In the genomic region with DNA sequence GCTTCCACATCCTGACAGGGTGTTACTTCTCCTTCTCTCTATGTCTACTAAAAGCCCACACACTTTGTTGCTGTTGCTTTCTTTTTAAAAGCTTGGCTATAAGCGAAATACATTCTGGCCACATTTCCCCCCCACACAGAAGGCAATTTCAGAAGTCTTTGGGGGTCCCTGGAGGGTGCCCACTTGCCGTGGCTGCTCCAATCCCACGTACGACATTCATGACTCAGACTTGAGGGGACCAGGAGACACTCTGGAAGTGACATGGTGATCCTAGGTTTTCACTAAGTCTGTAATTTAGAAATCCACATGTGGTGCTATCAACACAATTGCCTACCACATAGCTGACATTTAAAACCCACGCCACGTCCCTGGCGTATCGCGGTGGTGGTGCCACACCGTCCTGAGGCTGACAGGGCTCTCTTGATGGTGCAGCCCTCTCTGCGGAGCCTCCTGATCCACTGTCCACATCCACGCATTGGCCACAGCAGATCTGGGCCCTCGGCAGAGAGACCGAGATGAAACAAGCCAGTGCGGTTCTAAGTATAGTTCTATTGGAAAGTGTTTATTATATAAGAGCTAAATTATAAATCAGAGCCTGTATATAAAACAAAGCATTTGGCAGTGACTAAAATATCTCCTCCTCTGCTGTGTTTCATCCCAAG, we compare ENCODE assay signal across 21 cellular contexts. TPM values are rescaled to one million over a fixed set of nuclear protein-coding genes. Genes with fewer than 3 reads are reported as not detected.
DNase-seq lines count a peak whose midpoint lies in the region; ATAC-seq and TF ChIP-seq lines count a peak whose summit lies in the region.
"Had no signal": no experiment of that assay in that cellular context is flagged by ENCODE, and none has a peak within 500 bp of the region (broad histone marks: within the 10 kb centered on the region; RNA-seq: fewer than 3 reads in every experiment).

No MANE protein-coding gene starts in this region.

- WGBS in right cardiac atrium: 94% methylated on average over 15 of the region's 15 CpGs
- 90 to 96% (median 95%) methylated on average over 15 of the region's 15 CpGs for WGBS in spleen, 5 donors

- H3K27me3 Mint-ChIP-seq in CD8-positive, alpha-beta T cell (ENCODE audit: low read depth): peaks cover 2% of the 10 kb centered on the region

- no peaks in the 10 kb centered on the region for H3K27me3 ChIP-seq in right cardiac atrium (ENCODE audit: control insufficient read depth, insufficient read depth)
- no peaks in the 10 kb centered on the region for H3K27me3 ChIP-seq in spleen (replicated peaks in 1 of 7)
- H3K27me3 ChIP-seq in vagina: no peaks in the 10 kb centered on the region
- no peaks in the 10 kb centered on the region for H3K27me3 ChIP-seq in CD8-positive, alpha-beta T cell (ENCODE audit: insufficient read depth, low read length)

- TF ChIP-seq POLR2A in spleen (IDR thresholded peaks at IDR 0.05) (no peak), vagina (IDR thresholded peaks at IDR 0.05) (no peak)

- no peak for TF ChIP-seq CTCF in spleen (IDR thresholded peaks at IDR 0.05 in 8 of 11, conservative IDR thresholded peaks at IDR 0.05 in 3 of 11)
- no peak for TF ChIP-seq CTCF in vagina (IDR thresholded peaks at IDR 0.05)
- TF ChIP-seq CTCF in CD8-positive, alpha-beta T cell (IDR thresholded peaks at IDR 0.05): no peak

- H3K36me3 ChIP-seq in spleen (no peaks in the 10 kb centered on the region), vagina (no peaks in the 10 kb centered on the region)
- no peaks in the 10 kb centered on the region for H3K36me3 ChIP-seq in CD8-positive, alpha-beta T cell (ENCODE audit: insufficient read depth, low read length)

- H3K4me1 Mint-ChIP-seq in CD8-positive, alpha-beta T cell (ENCODE audit: low read depth): no peaks in the 10 kb centered on the region

- H3K4me3 ChIP-seq in right cardiac atrium (ENCODE audit: low read length): no peak overlapping the region
- no peak overlapping the region for H3K4me3 ChIP-seq in spleen
- H3K4me3 ChIP-seq in vagina: no peak overlapping the region
- H3K4me3 ChIP-seq in CD8-positive, alpha-beta T cell (ENCODE audit: low read depth, low read length): no peak overlapping the region
- H3K4me3 ChIP-seq: GM23338 had no signal

- H3K9me3 Mint-ChIP-seq in CD8-positive, alpha-beta T cell: peaks cover 4% of the 10 kb centered on the region

- POLR2A ChIA-PET in CD8-positive, alpha-beta T cell (lab: Charles Lee): no interaction called here

- H3K9me3 ChIP-seq in right cardiac atrium (ENCODE audit: control insufficient read depth, low read length): no peaks in the 10 kb centered on the region
- H3K9me3 ChIP-seq in spleen: peaks cover 0 to 16% (median 7%) of the 10 kb centered on the region in 8 donors
- H3K9me3 ChIP-seq in vagina: no peaks in the 10 kb centered on the region
- no peaks in the 10 kb centered on the region for H3K9me3 ChIP-seq in CD8-positive, alpha-beta T cell (ENCODE audit: low read length)

- intact Hi-C loops in cardiac septum (cut with DNase I) (no loop called here), right cardiac atrium (cut with DNase I) (loop anchor here in 1 of 4 donors (10.0 kb wide), 1 partner anchor 113 kb away; no protein-coding TSS in a partner anchor), spleen (cut with DNase I; ENCODE audit: low total_unique reads) (no loop called here), vagina (cut with DNase I) (loop anchor here (10.0 kb wide), 1 partner anchor 113 kb away; no protein-coding TSS in a partner anchor)
- intact Hi-C loops in CD8-positive, alpha-beta T cell (cut with DNase I, micrococcal nuclease): no loop called here

- CTCF ChIA-PET in CD8-positive, alpha-beta T cell (lab: Charles Lee): no interaction called here

- H3K4me1 ChIP-seq in right cardiac atrium (ENCODE audit: control insufficient read depth, insufficient read depth, low read length) (no peaks in the 10 kb centered on the region), spleen (peaks cover 0 to 3% (median 0%) of the 10 kb centered on the region in 6 donors), vagina (peaks cover 48% of the 10 kb centered on the region)
- H3K4me1 ChIP-seq in CD8-positive, alpha-beta T cell (ENCODE audit: insufficient read depth, low read length): no peaks in the 10 kb centered on the region

- H3K36me3 Mint-ChIP-seq in CD8-positive, alpha-beta T cell: no peaks in the 10 kb centered on the region
- H3K36me3 Mint-ChIP-seq: CD14-positive monocyte had no signal

- H3K4me3 Mint-ChIP-seq in CD8-positive, alpha-beta T cell: no peak overlapping the region
- H3K4me3 Mint-ChIP-seq: GM23338 had no signal

- no peak overlapping the region for H3K27ac Mint-ChIP-seq in CD8-positive, alpha-beta T cell
- H3K27ac Mint-ChIP-seq: GM23338 had no signal

- ATAC-seq in right cardiac atrium (no peak), GM18868 (IDR thresholded peaks at IDR 0.05; ENCODE audit: unreplicated experiment) (no peak)
- ATAC-seq in CD8-positive, alpha-beta T cell: no peak
- ATAC-seq: GM23338, HCT116 had no signal

- H3K27ac ChIP-seq in right cardiac atrium (ENCODE audit: low read length) (no peak overlapping the region), spleen (no peak overlapping the region), vagina (peak overlapping the region; percentile 93)
- no peak overlapping the region for H3K27ac ChIP-seq in CD8-positive, alpha-beta T cell (ENCODE audit: low read depth, low read length)

- DNase-seq in cardiac septum (ENCODE audit: low spot score): peak; percentile 41
- DNase-seq in right cardiac atrium: no peak
- DNase-seq in mesenteric fat pad (ENCODE audit: low spot score): peak; percentile 72
- DNase-seq in spleen: peak; percentile 29
- DNase-seq in vagina (ENCODE audit: extremely low spot score in 2 of 2): peak in 1 of 2 donors; percentile 77
- DNase-seq in CD8-positive, alpha-beta T cell: no peak
- no peak for DNase-seq in HK-2 (ENCODE audit: unreplicated experiment)
- DNase-seq: 8988T, DMS 273 treated with DMSO at 0.1 percent for 48 hours, DND-41, KBM-7, NCI-H1105 treated with DMSO at 0.1 percent for 48 hours, NCI-H1694, NCI-H510A, NCI-H774 had no signal

RNA-seq across cellular contexts. Expression of a gene that starts 42.4 kb away (rescaled TPM):
- not detected for total RNA-seq in cardiac septum
- total RNA-seq in right cardiac atrium: under 1 TPM; 0.18 to 0.29 (median 0.24) TPM
- 0.20 TPM for polyA plus RNA-seq in right cardiac atrium
- total RNA-seq in mesenteric fat pad: 1.1 TPM
- under 1 TPM in 5 of 7 donors, not detected in 2; 0.07 to 0.36 (median 0.19) TPM for total RNA-seq in spleen
- under 1 TPM; 0.10 to 0.33 (median 0.23) TPM for polyA plus RNA-seq in spleen
- total RNA-seq in vagina: 3.2 TPM
- total RNA-seq in CD8-positive, alpha-beta T cell: not detected
- total RNA-seq: OCI-LY7 had no signal
- polyA plus RNA-seq: AG04450, CD14-positive monocyte had no signal

Comparison
In these comparisons a context has a peak if more than half of its experiments do, and no peak if none do; other contexts are left out.
1. DNase-seq: peak in cardiac septum (single experiment), mesenteric fat pad (single experiment) and spleen (single experiment); none in right cardiac atrium (0 of 3), CD8-positive, alpha-beta T cell (0 of 7) and HK-2 (single experiment).